23 cellular contexts compared by ENCODE assay signal in genomic region chr4:5970381-5971076, GRCh38. TPM values are rescaled to one million over a fixed set of nuclear protein-coding genes. Genes with fewer than 3 reads are reported as not detected.
"Had no signal": no experiment of that assay in that cellular context is flagged by ENCODE, and none has a peak within 500 bp of the region (broad histone marks: within the 10 kb centered on the region; RNA-seq: fewer than 3 reads in every experiment).

No MANE protein-coding gene starts in this region.

- ATAC-seq: left lung; mucosa of descending colon; stimulated activated naive B cell treated with anti-CD40 and anti-IgM and Interleukin-4, amounts not matched to agents 10 μg/mL and 1 μg/mL and 100 μg/mL, for 72 hours had no signal

- H3K4me3 ChIP-seq: cardiac muscle cell, dorsolateral prefrontal cortex, left lung, mucosa of descending colon had no signal

- H3K4me3 Mint-ChIP-seq: activated naive CD8-positive, alpha-beta T cell treated with anti-CD3 and anti-CD28 coated beads for 36 hours; activated T-helper 1 cell treated with anti-CD3 and anti-CD28 coated beads, Interleukin-12 subunit alpha, Interleukin-12 subunit beta, Interleukin-2, Interleukin-4 antibody, amounts not matched to agents 30 ng/mL and 10 ng/mL and 1 ng/mL, durations not matched to agents 14 hours and 24 hours and 36 hours; naive B cell; stimulated activated naive B cell treated with anti-CD40 and anti-IgM and Interleukin-4, amounts not matched to agents 10 μg/mL and 1 μg/mL and 100 μg/mL, for 72 hours had no signal

- H3K9ac ChIP-seq: parathyroid adenoma had no signal

- H3K27ac Mint-ChIP-seq: activated naive CD8-positive, alpha-beta T cell treated with anti-CD3 and anti-CD28 coated beads for 36 hours; activated T-helper 1 cell treated with anti-CD3 and anti-CD28 coated beads, Interleukin-12 subunit alpha, Interleukin-12 subunit beta, Interleukin-2, Interleukin-4 antibody, amounts not matched to agents 30 ng/mL and 10 ng/mL and 1 ng/mL, durations not matched to agents 14 hours and 24 hours and 36 hours; stimulated activated naive B cell treated with anti-CD40 and anti-IgM and Interleukin-4, amounts not matched to agents 10 μg/mL and 1 μg/mL and 100 μg/mL, for 72 hours had no signal

- H3K27ac ChIP-seq: cardiac muscle cell, dorsolateral prefrontal cortex, left lung, parathyroid adenoma, VCaP had no signal

- H3K36me3 Mint-ChIP-seq: activated naive CD8-positive, alpha-beta T cell treated with anti-CD3 and anti-CD28 coated beads for 36 hours; naive B cell; stimulated activated naive B cell treated with anti-CD40 and anti-IgM and Interleukin-4, amounts not matched to agents 10 μg/mL and 1 μg/mL and 100 μg/mL, for 72 hours had no signal

- H3K27me3 ChIP-seq: cardiac muscle cell had no signal

- DNase-seq: activated CD4-positive, alpha-beta T cell treated with anti-CD3 and anti-CD28 coated beads for 1 hour; activated CD4-positive, alpha-beta T cell treated with anti-CD3 and anti-CD28 coated beads, Interleukin-2, amount 50 U/mL, for 4 hours; activated naive CD4-positive, alpha-beta T cell; activated naive CD8-positive, alpha-beta T cell treated with anti-CD3 and anti-CD28 coated beads for 36 hours; activated T-cell treated with anti-CD3 and anti-CD28 coated beads for 4 hours; amniotic stem cell; erythroblast; foreskin melanocyte; glutamatergic neuron; hypothalamus; left lung; mucosa of descending colon; naive B cell; stimulated activated naive B cell treated with anti-CD40 and anti-IgM and Interleukin-4, amounts not matched to agents 10 μg/mL and 1 μg/mL and 100 μg/mL, for 72 hours; SW 1271; T-helper 2 cell had no signal

- H3K36me3 ChIP-seq: cardiac muscle cell, left lung had no signal

- H3K4me1 ChIP-seq: left lung, parathyroid adenoma had no signal

- H3K9me3 Mint-ChIP-seq: activated naive CD8-positive, alpha-beta T cell treated with anti-CD3 and anti-CD28 coated beads for 36 hours; activated T-helper 1 cell treated with anti-CD3 and anti-CD28 coated beads, Interleukin-12 subunit alpha, Interleukin-12 subunit beta, Interleukin-2, Interleukin-4 antibody, amounts not matched to agents 30 ng/mL and 10 ng/mL and 1 ng/mL, durations not matched to agents 14 hours and 24 hours and 36 hours; stimulated activated naive B cell treated with anti-CD40 and anti-IgM and Interleukin-4, amounts not matched to agents 10 μg/mL and 1 μg/mL and 100 μg/mL, for 72 hours had no signal

- H3K4me1 Mint-ChIP-seq: activated naive CD8-positive, alpha-beta T cell treated with anti-CD3 and anti-CD28 coated beads for 36 hours; naive B cell; stimulated activated naive B cell treated with anti-CD40 and anti-IgM and Interleukin-4, amounts not matched to agents 10 μg/mL and 1 μg/mL and 100 μg/mL, for 72 hours had no signal

- H3K9me3 ChIP-seq: left lung, mucosa of descending colon had no signal

- H3K79me2 ChIP-seq: parathyroid adenoma had no signal

RNA-seq across cellular contexts. Expression of gene C4orf50, which starts 47.7 kb away (rescaled TPM):
- total RNA-seq: activated naive CD8-positive, alpha-beta T cell treated with anti-CD3 and anti-CD28 coated beads for 36 hours; renal cortical epithelial cell had no signal
- polyA plus RNA-seq: cardiac muscle cell, keratinocyte had no signal
